Comparison of ENCODE assay signal across 8 cellular contexts in genomic region chr19:7904074-7905020, GRCh38. TPM values are rescaled to one million over a fixed set of nuclear protein-coding genes. Genes with fewer than 3 reads are reported as not detected.
A peak's percentile ranks its signal among the peaks of the same experiment; 100 is the strongest.
DNase-seq lines count a peak whose midpoint lies in the region; ATAC-seq, FAIRE-seq and TF ChIP-seq lines count a peak whose summit lies in the region.

No MANE protein-coding gene starts in this region.

- peak overlapping the region; percentile 98 for H3K4me2 ChIP-seq in OCI-LY3 (ENCODE audit: low read length)
- peak overlapping the region; percentile 98 for H3K4me2 ChIP-seq in GM12878 (ENCODE audit: control insufficient read depth, insufficient read depth)
- H3K4me2 ChIP-seq in keratinocyte (ENCODE audit: control insufficient read depth, extremely low read depth, insufficient read depth, low read depth, low read length), result peak overlapping the region; percentile 86

- CTCF ChIA-PET in GM12878 (lab: Yijun Ruan, JAX), result interaction anchor here (0.7 to 3.3 kb wide), 8 partner anchors 13 to 336 kb away, joined by 4 to 13 read pairs (median 6); partner anchors contain the start of genes SNAPC2, TIMM44 and TRAPPC5

- peaks cover 3% of the 10 kb centered on the region for H3K9me1 ChIP-seq in keratinocyte (ENCODE audit: control insufficient read depth, extremely low read depth, insufficient read depth, low read length)

- peak overlapping the region; percentile 58 for H3K27ac ChIP-seq in OCI-LY3 (ENCODE audit: low read length)
- peak overlapping the region; percentile 81 for H3K27ac ChIP-seq in GM12878 (ENCODE audit: control insufficient read depth, insufficient read depth)
- H3K27ac ChIP-seq in keratinocyte (ENCODE audit: control insufficient read depth, insufficient read depth, low read length), result peak overlapping the region; percentile 81

- no peaks in the 10 kb centered on the region for H3K27me3 ChIP-seq in OCI-LY3 (ENCODE audit: low read depth, low read length)
- no peaks in the 10 kb centered on the region for H3K27me3 ChIP-seq in GM12878 (replicated peaks in 1 of 2; ENCODE audit: control insufficient read depth in 2 of 2, insufficient read depth in 2 of 2, low read length in 1 of 2)
- no peaks in the 10 kb centered on the region for H3K27me3 ChIP-seq in keratinocyte (ENCODE audit: control insufficient read depth, extremely low read depth, insufficient read depth, low read length)

- no peak for TF ChIP-seq CTCF in HFF-Myc (IDR thresholded peaks at IDR 0.05; ENCODE audit: low read depth, low read length, missing control alignments)
- no peak for TF ChIP-seq CTCF in OCI-LY3 (IDR thresholded peaks at IDR 0.05; ENCODE audit: low read depth, low read length)
- no peak for TF ChIP-seq CTCF in GM12878 (IDR thresholded peaks at IDR 0.05 in 2 of 3, conservative IDR thresholded peaks at IDR 0.05 in 1 of 3; ENCODE audit: control insufficient read depth in 2 of 3, extremely low read depth in 1 of 3, insufficient read depth in 1 of 3, low read depth in 3 of 3, low read length in 3 of 3)
- no peak for TF ChIP-seq CTCF in keratinocyte (optimal IDR thresholded peaks at IDR 0.05 in 1 of 3, IDR thresholded peaks at IDR 0.05 in 1 of 3, conservative IDR thresholded peaks at IDR 0.05 in 1 of 3; ENCODE audit: extremely low read depth in 1 of 3, insufficient read depth in 2 of 3, low read length in 3 of 3)

- RAD21 ChIA-PET in GM12878 (lab: Charles Lee; ENCODE audit: unreplicated experiment), result interaction anchor here (0.6 to 1.6 kb wide), 6 partner anchors 16 to 162 kb away, joined by 3 to 17 read pairs (median 3); partner anchors contain the start of genes SNAPC2 and TIMM44

- no peak for TF ChIP-seq EP300 in GM12878 (IDR thresholded peaks at IDR 0.05; ENCODE audit: borderline replicate concordance in 1 of 2, control insufficient read depth in 1 of 2, low read depth in 2 of 2, low read length in 2 of 2)

- DNase-seq in NCI-H82 (lab: John Stamatoyannopoulos, UW), result peak; percentile 54
- no peak for DNase-seq in NCI-H82 treated with DMSO at 0.1 percent for 48 hours (lab: John Stamatoyannopoulos, UW; ENCODE audit: unreplicated experiment)
- no peak for DNase-seq in HFF-Myc (ENCODE audit: extremely low read depth, low read depth)
- no peak for DNase-seq in GM12878 (ENCODE audit: low read depth, low spot score)
- DNase-seq in keratinocyte (ENCODE audit: low read depth, low spot score), result no peak
- DNase-seq in stimulated activated CD8-positive, alpha-beta memory T cell treated with anti-CD3 and anti-CD28 coated beads, Interleukin-4, amount 100 ng/mL, for 48 hours, result peak; percentile 67
- no peak for DNase-seq in amniotic stem cell (lab: John Stamatoyannopoulos, UW)

- peak; percentile 59 for ATAC-seq in GM12878

- BruUV-seq in GM12878 (replicated peaks; lab: Mats Ljungman, UMichigan), result no TSS peak

- H3K36me3 ChIP-seq in OCI-LY3 (replicated peaks; ENCODE audit: low read depth, low read length) (peaks cover 6% of the 10 kb centered on the region), GM12878 (ENCODE audit: control insufficient read depth in 2 of 2, insufficient read depth in 2 of 2, low read length in 1 of 2) (peaks cover 0 to 2% of the 10 kb centered on the region in 2 experiments; a peak in 1 of 4 replicates), keratinocyte (ENCODE audit: control insufficient read depth in 2 of 2, extremely low read depth in 1 of 2, insufficient read depth in 2 of 2, low read length in 2 of 2) (peaks cover 0 to 9% of the 10 kb centered on the region in 2 experiments)

- H3K79me2 ChIP-seq in OCI-LY3 (ENCODE audit: low read length), result peaks cover 54% of the 10 kb centered on the region
- peaks cover 36% of the 10 kb centered on the region for H3K79me2 ChIP-seq in GM12878 (ENCODE audit: control insufficient read depth, insufficient read depth, low read length)
- peaks cover 45% of the 10 kb centered on the region for H3K79me2 ChIP-seq in keratinocyte (ENCODE audit: control insufficient read depth, insufficient read depth, low read length)

- intact Hi-C loops in GM12878 (cut with micrococcal nuclease; ENCODE audit: unreplicated experiment), result loop anchor here (10.0 kb wide), 1 partner anchor 220 kb away; the partner anchor contains the start of gene TRAPPC5

- no peak; the same call in 1 of the 2 replicates for TF ChIP-seq POLR2A in GM12878 (IDR thresholded peaks at IDR 0.05; ENCODE audit: low read depth, low read length)

- in situ Hi-C loops in GM12878 (cut with MboI), result no loop called here

- no peak overlapping the region for H2AFZ ChIP-seq in OCI-LY3 (ENCODE audit: low read depth, low read length)
- H2AFZ ChIP-seq in GM12878 (ENCODE audit: control insufficient read depth, low read depth, low read length), result peak overlapping the region; percentile 82
- peak overlapping the region; percentile 30 for H2AFZ ChIP-seq in keratinocyte (ENCODE audit: control insufficient read depth, low read length)

- dilution Hi-C loops in keratinocyte (cut with MboI; ENCODE audit: extremely low pct_ligation_motif_present, low sequenced_read_pairs), result no loop called here

- H3K9ac ChIP-seq in OCI-LY3 (ENCODE audit: low read length) (peak overlapping the region; percentile 87), GM12878 (ENCODE audit: control insufficient read depth, insufficient read depth, low read length) (peak overlapping the region; percentile 93), keratinocyte (ENCODE audit: control insufficient read depth, extremely low read depth, insufficient read depth, low read length) (peak overlapping the region; percentile 93)

- peaks cover 16% of the 10 kb centered on the region for H3K4me1 ChIP-seq in OCI-LY3 (ENCODE audit: low read length)
- H3K4me1 ChIP-seq in GM12878 (ENCODE audit: control insufficient read depth, insufficient read depth, low read length), result peaks cover 14% of the 10 kb centered on the region
- peaks cover 52% of the 10 kb centered on the region for H3K4me1 ChIP-seq in keratinocyte (ENCODE audit: control insufficient read depth, extremely low read depth, insufficient read depth, low read length)

- H3K4me3 ChIP-seq in HFF-Myc (replicated peaks; ENCODE audit: low read depth, low read length) (peak overlapping the region; percentile 94), OCI-LY3 (ENCODE audit: low read length) (peak overlapping the region; percentile 95), GM12878 (peak overlapping the region; percentile 95), keratinocyte (ENCODE audit: control insufficient read depth in 2 of 3, extremely low read depth in 1 of 3, insufficient read depth in 2 of 3, low read depth in 1 of 3, low read length in 3 of 3) (peak overlapping the region; percentile 84 to 90 (median 88))

- SMC1A ChIA-PET in GM12878 (lab: Charles Lee; ENCODE audit: uncharacterized antibody, unreplicated experiment), result interaction anchor here (1.2 kb wide), 1 partner anchor 16 kb away, joined by 13 read pairs; the partner anchor contains the start of gene SNAPC2

- FAIRE-seq in GM12878 (lab: Jason Lieb, UNC), result no peak
- no peak for FAIRE-seq in keratinocyte (lab: Jason Lieb, UNC)

- POLR2A ChIA-PET in GM12878 (lab: Charles Lee), result interaction anchor here (0.6 to 1.6 kb wide), 5 partner anchors 16 to 1513 kb away, joined by 4 to 27 read pairs (median 7); partner anchors contain the start of gene SNAPC2

- H3K9me3 ChIP-seq in OCI-LY3 (ENCODE audit: insufficient read depth, low read length) (no peaks in the 10 kb centered on the region), GM12878 (replicated peaks; ENCODE audit: control insufficient read depth, insufficient read depth, low read length) (no peaks in the 10 kb centered on the region), keratinocyte (ENCODE audit: control insufficient read depth, low read depth, low read length) (no peaks in the 10 kb centered on the region)

- peaks cover 35% of the 10 kb centered on the region for H4K20me1 ChIP-seq in OCI-LY3 (ENCODE audit: insufficient read depth, low read length)
- H4K20me1 ChIP-seq in GM12878 (ENCODE audit: control insufficient read depth, insufficient read depth), result peaks cover 9% of the 10 kb centered on the region; the same call in 1 of the 2 replicates
- H4K20me1 ChIP-seq in keratinocyte (ENCODE audit: control insufficient read depth, extremely low read depth, insufficient read depth, low read length), result peaks cover 5% of the 10 kb centered on the region

- 15% methylated on average over 36 of the region's 68 CpGs for WGBS in GM12878 (ENCODE audit: insufficient coverage, insufficient replicate concordance, low lambda C conversion rate, missing lambda C conversion rate)

- TF ChIP-seq RAD21 in GM12878 (IDR thresholded peaks at IDR 0.05; ENCODE audit: insufficient read depth, low read depth, low read length), result no peak

RNA-seq across cellular contexts. Expression of gene MAP2K7, which starts 0.7 kb away (rescaled TPM):
- total RNA-seq in GM12878 (2013; cell fraction: nucleolus; rRNA removed), result 19.3 and 24.7 TPM in 2 replicates
- total RNA-seq in GM12878 (2014; rRNA removed) (9.7 and 13.4 TPM in 2 replicates), GM12878 (2014; rRNA removed; fragmentation: Illumina TruSeq; extraction: Trizol) (4.8 and 5.5 TPM in 2 replicates), GM12878 (2021) (30.6 and 32.2 TPM in 2 replicates)
- polyA plus RNA-seq in GM12878 (2011; ENCODE audit: low read depth), result 7.9 TPM
- polyA plus RNA-seq in GM12878 (2011; rRNA removed) (5.6 and 9.0 TPM in 2 replicates), GM12878 (2014; fragmentation: Illumina TruSeq; extraction: Trizol) (4.2 and 8.0 TPM in 2 replicates), GM12878 (2014; fragmentation: Nextera tagmentation; extraction: Ambion mirVana) (under 1 TPM; 0.34 to 0.95 TPM), GM12878 (2014; rRNA removed) (25.9 and 31.2 TPM in 2 replicates), GM12878 (2016; fragmentation: Nextera tagmentation; extraction: Ambion mirVana) (1 to 10 TPM; 3.5 to 4.5 TPM), keratinocyte (8.4 to 11.7 TPM (median 10.9 TPM) in 3 replicates)
- 10.8 and 18.3 TPM in 2 replicates for polyA plus RNA-seq in GM12878 (2011; cell fraction: cytosol; rRNA removed)
- 37.2 and 41.6 TPM in 2 replicates for polyA plus RNA-seq in GM12878 (2011; cell fraction: nucleus; rRNA removed)
- 20.1 and 27.9 TPM in 2 replicates for polyA plus RNA-seq in GM12878 (2012)
- 5.4 and 11.6 TPM in 2 replicates for polyA minus RNA-seq in GM12878 (2011; rRNA and poly(A)+ RNA removed)
- polyA minus RNA-seq in GM12878 (2011; cell fraction: cytosol; rRNA and poly(A)+ RNA removed), result 6.0 and 10.7 TPM in 2 replicates
- polyA minus RNA-seq in GM12878 (2011; cell fraction: nucleus; rRNA and poly(A)+ RNA removed), result 9.4 and 11.8 TPM in 2 replicates
- polyA plus RNA-seq in keratinocyte (2011; ENCODE audit: low read depth), result 15.8 TPM
- 5.2 and 11.4 TPM in 2 replicates for polyA plus RNA-seq in keratinocyte (2011; cell fraction: cytosol; rRNA removed)
- 18.9 and 22.4 TPM in 2 replicates for polyA plus RNA-seq in keratinocyte (2011; cell fraction: nucleus; rRNA removed)
- polyA plus RNA-seq in keratinocyte (2012; ENCODE audit: low replicate concordance), result 14.5 and 18.4 TPM in 2 replicates
- 7.8 to 18.9 TPM (median 8.1 TPM) in 3 replicates for polyA minus RNA-seq in keratinocyte
- 23.4 TPM for polyA minus RNA-seq in keratinocyte (2011; cell fraction: cytosol; rRNA and poly(A)+ RNA removed)
- 11.3 and 15.2 TPM in 2 replicates for polyA minus RNA-seq in keratinocyte (2011; cell fraction: nucleus; rRNA and poly(A)+ RNA removed)

RNA-seq across cellular contexts. Expression of gene TGFBR3L, which starts 10.3 kb away (rescaled TPM):
- total RNA-seq in GM12878 (2013; cell fraction: nucleolus; rRNA removed), result not detected in 2 replicates
- total RNA-seq in GM12878 (2014; rRNA removed) (not detected in 2 replicates), GM12878 (2014; rRNA removed; fragmentation: Illumina TruSeq; extraction: Trizol) (not detected in 2 replicates), GM12878 (2021) (0.16 and 0.23 TPM in 2 replicates)
- not detected for polyA plus RNA-seq in GM12878 (2011; ENCODE audit: low read depth)
- polyA plus RNA-seq in GM12878 (2011; rRNA removed) (not detected in 2 replicates), GM12878 (2014; fragmentation: Illumina TruSeq; extraction: Trizol) (not detected in 2 replicates), GM12878 (2014; fragmentation: Nextera tagmentation; extraction: Ambion mirVana) (not detected), GM12878 (2014; rRNA removed) (0.55 TPM in 1 of 2 replicates, not detected in the other), GM12878 (2016; fragmentation: Nextera tagmentation; extraction: Ambion mirVana) (under 1 TPM in 1 of 2 experiments, not detected in 1; 0.20 TPM), keratinocyte (0.28 to 0.72 TPM (median 0.68 TPM) in 3 replicates)
- 0.15 TPM in 1 of 2 replicates, not detected in the other for polyA plus RNA-seq in GM12878 (2011; cell fraction: cytosol; rRNA removed)
- 0.09 and 0.15 TPM in 2 replicates for polyA plus RNA-seq in GM12878 (2011; cell fraction: nucleus; rRNA removed)
- 0.15 TPM in 1 of 2 replicates, not detected in the other for polyA plus RNA-seq in GM12878 (2012)
- not detected in 2 replicates for polyA minus RNA-seq in GM12878 (2011; rRNA and poly(A)+ RNA removed)
- not detected in 2 replicates for polyA minus RNA-seq in GM12878 (2011; cell fraction: cytosol; rRNA and poly(A)+ RNA removed)
- 1.2 TPM in 1 of 2 replicates, not detected in the other for polyA minus RNA-seq in GM12878 (2011; cell fraction: nucleus; rRNA and poly(A)+ RNA removed)
- 6.7 TPM for polyA plus RNA-seq in keratinocyte (2011; ENCODE audit: low read depth)
- polyA plus RNA-seq in keratinocyte (2011; cell fraction: cytosol; rRNA removed), result 0.29 and 1.6 TPM in 2 replicates
- 0.34 and 1.3 TPM in 2 replicates for polyA plus RNA-seq in keratinocyte (2011; cell fraction: nucleus; rRNA removed)
- 1.8 and 10.1 TPM in 2 replicates for polyA plus RNA-seq in keratinocyte (2012; ENCODE audit: low replicate concordance)
- polyA minus RNA-seq in keratinocyte, result not detected in 3 replicates
- not detected for polyA minus RNA-seq in keratinocyte (2011; cell fraction: cytosol; rRNA and poly(A)+ RNA removed)
- 1.5 TPM in 1 of 2 replicates, not detected in the other for polyA minus RNA-seq in keratinocyte (2011; cell fraction: nucleus; rRNA and poly(A)+ RNA removed)

RNA-seq across cellular contexts. Expression of gene SNAPC2, which starts 15.8 kb away (rescaled TPM):
- 2.5 and 3.5 TPM in 2 replicates for total RNA-seq in GM12878 (2013; cell fraction: nucleolus; rRNA removed)
- total RNA-seq in GM12878 (2014; rRNA removed) (16.0 and 16.8 TPM in 2 replicates), GM12878 (2014; rRNA removed; fragmentation: Illumina TruSeq; extraction: Trizol) (5.1 and 7.0 TPM in 2 replicates), GM12878 (2021) (17.6 and 20.8 TPM in 2 replicates)
- polyA plus RNA-seq in GM12878 (2011; ENCODE audit: low read depth), result 3.1 TPM
- polyA plus RNA-seq in GM12878 (2011; rRNA removed) (3.6 and 9.2 TPM in 2 replicates), GM12878 (2014; fragmentation: Illumina TruSeq; extraction: Trizol) (0.86 and 5.4 TPM in 2 replicates), GM12878 (2014; fragmentation: Nextera tagmentation; extraction: Ambion mirVana) (1 to 10 TPM in 1 of 2 experiments, under 1 TPM in 1; 0.19 to 1.0 TPM), GM12878 (2014; rRNA removed) (17.7 and 18.3 TPM in 2 replicates), GM12878 (2016; fragmentation: Nextera tagmentation; extraction: Ambion mirVana) (10 to 100 TPM; 15.9 to 19.7 TPM), keratinocyte (10.7 to 15.5 TPM (median 10.8 TPM) in 3 replicates)
- 11.9 and 19.3 TPM in 2 replicates for polyA plus RNA-seq in GM12878 (2011; cell fraction: cytosol; rRNA removed)
- polyA plus RNA-seq in GM12878 (2011; cell fraction: nucleus; rRNA removed), result 16.3 and 18.2 TPM in 2 replicates
- 14.8 and 15.4 TPM in 2 replicates for polyA plus RNA-seq in GM12878 (2012)
- 2.9 and 9.8 TPM in 2 replicates for polyA minus RNA-seq in GM12878 (2011; rRNA and poly(A)+ RNA removed)
- 7.2 and 7.3 TPM in 2 replicates for polyA minus RNA-seq in GM12878 (2011; cell fraction: cytosol; rRNA and poly(A)+ RNA removed)
- polyA minus RNA-seq in GM12878 (2011; cell fraction: nucleus; rRNA and poly(A)+ RNA removed), result 4.7 and 6.4 TPM in 2 replicates
- polyA plus RNA-seq in keratinocyte (2011; ENCODE audit: low read depth), result 5.6 TPM
- 8.6 and 20.3 TPM in 2 replicates for polyA plus RNA-seq in keratinocyte (2011; cell fraction: cytosol; rRNA removed)
- 6.8 and 12.3 TPM in 2 replicates for polyA plus RNA-seq in keratinocyte (2011; cell fraction: nucleus; rRNA removed)
- 20.4 and 21.6 TPM in 2 replicates for polyA plus RNA-seq in keratinocyte (2012; ENCODE audit: low replicate concordance)
- 5.8 to 18.7 TPM (median 15.3 TPM) in 3 replicates for polyA minus RNA-seq in keratinocyte
- polyA minus RNA-seq in keratinocyte (2011; cell fraction: cytosol; rRNA and poly(A)+ RNA removed), result 15.5 TPM
- polyA minus RNA-seq in keratinocyte (2011; cell fraction: nucleus; rRNA and poly(A)+ RNA removed), result 6.1 and 6.4 TPM in 2 replicates

RNA-seq across cellular contexts. Expression of gene LRRC8E, which starts 16.0 kb away (rescaled TPM):
- not detected in 2 replicates for total RNA-seq in GM12878 (2013; cell fraction: nucleolus; rRNA removed)
- total RNA-seq in GM12878 (2014; rRNA removed) (not detected in 2 replicates), GM12878 (2014; rRNA removed; fragmentation: Illumina TruSeq; extraction: Trizol) (not detected in 2 replicates), GM12878 (2021) (0.16 TPM in 1 of 2 replicates, not detected in the other)
- 0.05 TPM for polyA plus RNA-seq in GM12878 (2011; ENCODE audit: low read depth)
- polyA plus RNA-seq in GM12878 (2011; rRNA removed) (0.04 TPM in 1 of 2 replicates, not detected in the other), GM12878 (2014; fragmentation: Illumina TruSeq; extraction: Trizol) (not detected in 2 replicates), GM12878 (2014; fragmentation: Nextera tagmentation; extraction: Ambion mirVana) (not detected), GM12878 (2014; rRNA removed) (0.11 and 0.32 TPM in 2 replicates), GM12878 (2016; fragmentation: Nextera tagmentation; extraction: Ambion mirVana) (under 1 TPM in 1 of 2 experiments, not detected in 1; 0.25 TPM), keratinocyte (11.5 to 22.2 TPM (median 13.5 TPM) in 3 replicates)
- not detected in 2 replicates for polyA plus RNA-seq in GM12878 (2011; cell fraction: cytosol; rRNA removed)
- polyA plus RNA-seq in GM12878 (2011; cell fraction: nucleus; rRNA removed), result not detected in 2 replicates
- polyA plus RNA-seq in GM12878 (2012), result 0.20 TPM in 1 of 2 replicates, not detected in the other
- polyA minus RNA-seq in GM12878 (2011; rRNA and poly(A)+ RNA removed), result not detected in 2 replicates
- polyA minus RNA-seq in GM12878 (2011; cell fraction: cytosol; rRNA and poly(A)+ RNA removed), result not detected in 2 replicates
- polyA minus RNA-seq in GM12878 (2011; cell fraction: nucleus; rRNA and poly(A)+ RNA removed), result 0.10 and 1.1 TPM in 2 replicates
- 8.9 TPM for polyA plus RNA-seq in keratinocyte (2011; ENCODE audit: low read depth)
- polyA plus RNA-seq in keratinocyte (2011; cell fraction: cytosol; rRNA removed), result 6.2 and 7.4 TPM in 2 replicates
- 23.6 and 28.4 TPM in 2 replicates for polyA plus RNA-seq in keratinocyte (2011; cell fraction: nucleus; rRNA removed)
- polyA plus RNA-seq in keratinocyte (2012; ENCODE audit: low replicate concordance), result 10.5 and 20.0 TPM in 2 replicates
- polyA minus RNA-seq in keratinocyte, result 14.7 to 18.5 TPM (median 18.4 TPM) in 3 replicates
- polyA minus RNA-seq in keratinocyte (2011; cell fraction: cytosol; rRNA and poly(A)+ RNA removed), result 12.5 TPM
- polyA minus RNA-seq in keratinocyte (2011; cell fraction: nucleus; rRNA and poly(A)+ RNA removed), result 25.3 and 31.3 TPM in 2 replicates

RNA-seq across cellular contexts. Expression of gene CTXN1, which starts 21.6 kb away (rescaled TPM):
- total RNA-seq in GM12878 (2013; cell fraction: nucleolus; rRNA removed), result not detected in 2 replicates
- total RNA-seq in GM12878 (2014; rRNA removed) (0.11 and 0.23 TPM in 2 replicates), GM12878 (2014; rRNA removed; fragmentation: Illumina TruSeq; extraction: Trizol) (not detected in 2 replicates), GM12878 (2021) (1.0 and 1.1 TPM in 2 replicates)
- polyA plus RNA-seq in GM12878 (2011; ENCODE audit: low read depth), result not detected
- polyA plus RNA-seq in GM12878 (2011; rRNA removed) (not detected in 2 replicates), GM12878 (2014; fragmentation: Illumina TruSeq; extraction: Trizol) (0.04 TPM in 1 of 2 replicates, not detected in the other), GM12878 (2014; fragmentation: Nextera tagmentation; extraction: Ambion mirVana) (not detected), GM12878 (2014; rRNA removed) (0.33 and 0.84 TPM in 2 replicates), GM12878 (2016; fragmentation: Nextera tagmentation; extraction: Ambion mirVana) (under 1 TPM; 0.43 to 0.57 TPM), keratinocyte (0.41 to 2.1 TPM (median 1.5 TPM) in 3 replicates)
- polyA plus RNA-seq in GM12878 (2011; cell fraction: cytosol; rRNA removed), result 0.15 and 0.32 TPM in 2 replicates
- polyA plus RNA-seq in GM12878 (2011; cell fraction: nucleus; rRNA removed), result 0.28 and 0.69 TPM in 2 replicates
- 0.17 and 0.49 TPM in 2 replicates for polyA plus RNA-seq in GM12878 (2012)
- not detected in 2 replicates for polyA minus RNA-seq in GM12878 (2011; rRNA and poly(A)+ RNA removed)
- 1.7 TPM in 1 of 2 replicates, not detected in the other for polyA minus RNA-seq in GM12878 (2011; cell fraction: cytosol; rRNA and poly(A)+ RNA removed)
- polyA minus RNA-seq in GM12878 (2011; cell fraction: nucleus; rRNA and poly(A)+ RNA removed), result not detected in 2 replicates
- polyA plus RNA-seq in keratinocyte (2011; ENCODE audit: low read depth), result 1.2 TPM
- 1.9 and 10.7 TPM in 2 replicates for polyA plus RNA-seq in keratinocyte (2011; cell fraction: cytosol; rRNA removed)
- 1.7 and 3.9 TPM in 2 replicates for polyA plus RNA-seq in keratinocyte (2011; cell fraction: nucleus; rRNA removed)
- polyA plus RNA-seq in keratinocyte (2012; ENCODE audit: low replicate concordance), result 5.0 and 6.3 TPM in 2 replicates
- 0.22 to 2.0 TPM (median 0.30 TPM) in 3 replicates for polyA minus RNA-seq in keratinocyte
- polyA minus RNA-seq in keratinocyte (2011; cell fraction: cytosol; rRNA and poly(A)+ RNA removed), result 30.5 TPM
- polyA minus RNA-seq in keratinocyte (2011; cell fraction: nucleus; rRNA and poly(A)+ RNA removed), result 0.62 and 4.4 TPM in 2 replicates

Comparison
In these comparisons a context has a peak if more than half of its experiments do, and no peak if none do; other contexts are left out.
1. DNase-seq: peak in NCI-H82 (single experiment) and stimulated activated CD8-positive, alpha-beta memory T cell treated with anti-CD3 and anti-CD28 coated beads, Interleukin-4, amount 100 ng/mL, for 48 hours (single experiment); none in NCI-H82 treated with DMSO at 0.1 percent for 48 hours (single experiment), HFF-Myc (single experiment), GM12878 (single experiment), keratinocyte (single experiment) and amniotic stem cell (single experiment).
2. Peak in every context shown above with its lines, with median percentiles within 50 percentile points of each other: H3K4me3 ChIP-seq, H3K27ac ChIP-seq, H3K4me2 ChIP-seq and H3K9ac ChIP-seq.